In the genomic region with DNA sequence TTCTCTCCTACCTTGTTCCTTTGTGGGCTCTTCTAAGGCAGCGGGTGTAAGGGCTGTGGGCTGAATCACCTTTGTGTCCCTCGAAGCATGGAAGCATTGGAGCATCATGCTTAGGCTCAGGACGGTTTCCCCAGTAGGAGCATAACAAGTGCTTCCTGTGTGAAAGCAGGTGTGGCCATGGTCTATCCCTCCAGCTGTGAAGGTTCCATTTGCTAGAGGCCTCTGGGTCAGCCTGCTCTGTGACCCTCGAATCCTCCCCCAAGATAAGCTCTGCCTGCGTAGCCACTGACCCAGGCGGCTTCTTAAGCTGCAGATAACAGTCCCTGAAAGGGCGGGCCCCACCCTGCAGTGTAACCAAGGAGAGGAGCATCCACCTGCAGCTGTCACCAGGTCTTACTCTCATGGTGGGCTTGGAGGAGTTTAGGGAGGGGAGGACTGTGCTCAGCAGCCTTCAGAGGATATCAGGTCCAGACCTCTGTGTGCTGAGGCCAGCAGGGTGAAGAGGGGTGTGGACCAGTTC, we compare ENCODE assay signal across 9 cellular contexts. TPM values are rescaled to one million over a fixed set of nuclear protein-coding genes. Genes with fewer than 3 reads are reported as not detected.
DNase-seq lines count a peak whose midpoint lies in the region; ATAC-seq and TF ChIP-seq lines count a peak whose summit lies in the region.
"Had no signal": no experiment of that assay in that cellular context is flagged by ENCODE, and none has a peak within 500 bp of the region (broad histone marks: within the 10 kb centered on the region; RNA-seq: fewer than 3 reads in every experiment).

No MANE protein-coding gene starts in this region.

- no peaks in the 10 kb centered on the region for H3K36me3 ChIP-seq in Panc1 (ENCODE audit: control insufficient read depth, insufficient read depth, low read length)
- H3K36me3 ChIP-seq in CD8-positive, alpha-beta T cell (ENCODE audit: insufficient read depth, low read length): no peaks in the 10 kb centered on the region

- no peaks in the 10 kb centered on the region for H3K4me1 Mint-ChIP-seq in CD8-positive, alpha-beta T cell (ENCODE audit: low read depth)

- no peak overlapping the region for H3K27ac Mint-ChIP-seq in CD8-positive, alpha-beta T cell

- H3K4me1 ChIP-seq in Panc1 (ENCODE audit: control insufficient read depth, insufficient read depth, low read length): peaks cover 85% of the 10 kb centered on the region
- H3K4me1 ChIP-seq in CD8-positive, alpha-beta T cell (ENCODE audit: insufficient read depth, low read length): no peaks in the 10 kb centered on the region

- DNase-seq in Panc1 (ENCODE audit: low read depth, low spot score) (no peak), glomerular visceral epithelial cell (ENCODE audit: extremely low spot score) (peak; percentile 63), substantia nigra (lab: John Stamatoyannopoulos, UW) (no peak), A172 (ENCODE audit: low spot score) (no peak)
- no peak for DNase-seq in CD8-positive, alpha-beta T cell
- no peak for DNase-seq in stimulated activated CD8-positive, alpha-beta memory T cell treated with anti-CD3 and anti-CD28 coated beads, Interleukin-4, amount 100 ng/mL, for 48 hours

- no peaks in the 10 kb centered on the region for H3K27me3 Mint-ChIP-seq in CD8-positive, alpha-beta T cell (ENCODE audit: low read depth)

- no peak overlapping the region for H3K4me3 ChIP-seq in Panc1 (ENCODE audit: low read depth in 2 of 2, low read length in 2 of 2)
- H3K4me3 ChIP-seq in CD8-positive, alpha-beta T cell (ENCODE audit: low read depth, low read length): no peak overlapping the region

- H3K27ac ChIP-seq in Panc1 (ENCODE audit: low read length) (peak overlapping the region; percentile 93), substantia nigra (ENCODE audit: low read depth, low read length, poor library complexity, severe bottlenecking) (peak overlapping the region; percentile 99)
- H3K27ac ChIP-seq in CD8-positive, alpha-beta T cell (ENCODE audit: low read depth, low read length): no peak overlapping the region

- in situ Hi-C loops in Panc1 (cut with HindIII; ENCODE audit: low pct_unique_long_range_greater_than_20kb, low sequenced_read_pairs): no loop called here

- no peaks in the 10 kb centered on the region for H3K27me3 ChIP-seq in Panc1 (ENCODE audit: control insufficient read depth, insufficient read depth, low read length)
- H3K27me3 ChIP-seq in CD8-positive, alpha-beta T cell (ENCODE audit: insufficient read depth, low read length): no peaks in the 10 kb centered on the region
- H3K27me3 ChIP-seq: MG63 had no signal

- POLR2A ChIA-PET in Panc1 (lab: Charles Lee): interaction anchor here (0.9 kb wide), 1 partner anchor 13 kb away, joined by 3 read pairs; no protein-coding TSS in a partner anchor
- POLR2A ChIA-PET in CD8-positive, alpha-beta T cell (lab: Charles Lee): no interaction called here

- CTCF ChIA-PET in Panc1 (lab: Charles Lee): interaction anchor here (0.5 to 0.6 kb wide), 2 partner anchors 16 to 347 kb away, joined by 3 read pairs; no protein-coding TSS in a partner anchor
- CTCF ChIA-PET in CD8-positive, alpha-beta T cell (lab: Charles Lee): no interaction called here

- peak; percentile 54 for ATAC-seq in GM21576 (IDR thresholded peaks at IDR 0.05; ENCODE audit: unreplicated experiment)
- ATAC-seq in Panc1: no peak
- no peak for ATAC-seq in HG02759 (IDR thresholded peaks at IDR 0.05; ENCODE audit: unreplicated experiment)
- ATAC-seq in CD8-positive, alpha-beta T cell: no peak

- H3K4me3 Mint-ChIP-seq in CD8-positive, alpha-beta T cell: no peak overlapping the region

- intact Hi-C loops in Panc1 (cut with micrococcal nuclease; ENCODE audit: unreplicated experiment): no loop called here
- intact Hi-C loops in CD8-positive, alpha-beta T cell (cut with DNase I, micrococcal nuclease): no loop called here

- no peaks in the 10 kb centered on the region for H3K9me3 ChIP-seq in Panc1 (ENCODE audit: control insufficient read depth, insufficient read depth, low read depth, low read length)
- no peaks in the 10 kb centered on the region for H3K9me3 ChIP-seq in CD8-positive, alpha-beta T cell (ENCODE audit: low read length)
- H3K9me3 ChIP-seq: MG63 had no signal

- TF ChIP-seq CTCF in Panc1 (IDR thresholded peaks at IDR 0.05): no peak
- TF ChIP-seq CTCF in CD8-positive, alpha-beta T cell (IDR thresholded peaks at IDR 0.05): no peak

- no peaks in the 10 kb centered on the region for H3K9me3 Mint-ChIP-seq in CD8-positive, alpha-beta T cell

- H3K36me3 Mint-ChIP-seq in CD8-positive, alpha-beta T cell: no peaks in the 10 kb centered on the region

- no TSS peak for BruUV-seq in Panc1 (replicated peaks; lab: Mats Ljungman, UMichigan)

RNA-seq across cellular contexts. Expression of gene NDST1, which starts 8.4 kb away (rescaled TPM):
- total RNA-seq in Panc1 (2021; ENCODE audit: unreplicated experiment): 142 TPM
- 80.5 TPM for polyA plus RNA-seq in Panc1 (2012; ENCODE audit: insufficient read length)
- 55.4 and 77.8 TPM in 2 replicates for total RNA-seq in A172 (2014; rRNA removed; shearing (Covaris generic))
- total RNA-seq in CD8-positive, alpha-beta T cell: under 1 TPM; 0.11 to 0.22 TPM

RNA-seq across cellular contexts. Expression of gene RPS14, which starts 50.0 kb away (rescaled TPM):
- total RNA-seq in Panc1 (2021; ENCODE audit: unreplicated experiment): 1,959 TPM
- polyA plus RNA-seq in Panc1 (2012; ENCODE audit: insufficient read length): 1,891 TPM
- 2,916 and 3,804 TPM in 2 replicates for total RNA-seq in A172 (2014; rRNA removed; shearing (Covaris generic))
- total RNA-seq in CD8-positive, alpha-beta T cell: 1,000 to 10,000 TPM; 5,604 to 5,613 TPM

Comparison
In these comparisons a context has a peak if more than half of its experiments do, and no peak if none do; other contexts are left out.
1. RNA of gene NDST1, which starts 8.4 kb away (total RNA-seq): 142 TPM in Panc1 (single experiment) and 55.4 to 77.8 TPM in A172; 0.11 to 0.22 TPM in CD8-positive, alpha-beta T cell; every median in the first group is over 10 times any median in the second.